ENCODE assay signal across 25 cellular contexts in genomic region chr22:48828688-48829087, GRCh38.
"Had no signal": no experiment of that assay in that cellular context is flagged by ENCODE, and none has a peak within 500 bp of the region (broad histone marks: within the 10 kb centered on the region; RNA-seq: fewer than 3 reads in every experiment).

No MANE protein-coding gene starts in this region.

- ATAC-seq: gastrocnemius medialis; left lobe of liver; mucosa of descending colon; natural killer cell treated with Interleukin-12 subunit alpha and Interleukin-12 subunit beta and Interleukin-15 and Interleukin-18, amount 100 ng/mL, for 72 hours; stimulated activated memory B cell treated with anti-CD40 and anti-IgM and Interleukin-4, amounts not matched to agents 10 μg/mL and 1 μg/mL and 100 μg/mL, for 72 hours; stimulated activated naive CD8-positive, alpha-beta T cell treated with anti-CD3 and anti-CD28 coated beads, Interleukin-15, Interleukin-2, amounts not matched to agents 100 U/mL and 50 U/mL, for 24 hours had no signal

- H3K4me1 Mint-ChIP-seq: memory B cell; stimulated activated memory B cell treated with anti-CD40 and anti-IgM and Interleukin-4, amounts not matched to agents 10 μg/mL and 1 μg/mL and 100 μg/mL, for 72 hours had no signal

- DNase-seq: effector CD4-positive, alpha-beta T cell; foreskin fibroblast; gastrocnemius medialis; naive B cell; sigmoid colon; stimulated activated CD4-positive, alpha-beta T cell treated with anti-CD3 and anti-CD28 coated beads, Interleukin-4, amount 100 ng/mL, for 4 hours; stimulated activated naive CD8-positive, alpha-beta T cell treated with anti-CD3 and anti-CD28 coated beads, Interleukin-15, Interleukin-2, amounts not matched to agents 100 U/mL and 50 U/mL, for 24 hours; substantia nigra; testis; uterus had no signal

- H3K4me3 ChIP-seq: gastrocnemius medialis, lung, mucosa of descending colon, prostate gland, right atrium auricular region, sigmoid colon, testis, tibial artery, uterus had no signal

- H3K27ac Mint-ChIP-seq: memory B cell; mesothelial cell of epicardium; naive B cell; natural killer cell treated with Interleukin-12 subunit alpha and Interleukin-12 subunit beta and Interleukin-15 and Interleukin-18, amount 100 ng/mL, for 72 hours; stimulated activated memory B cell treated with anti-CD40 and anti-IgM and Interleukin-4, amounts not matched to agents 10 μg/mL and 1 μg/mL and 100 μg/mL, for 72 hours; type B pancreatic cell had no signal

- H3K27ac ChIP-seq: dorsolateral prefrontal cortex, gastrocnemius medialis, parathyroid adenoma, prostate gland, right atrium auricular region, sigmoid colon, testis, tibial artery, uterus had no signal

- H3K9me3 ChIP-seq: gastrocnemius medialis, mucosa of descending colon, prostate gland, testis, uterus had no signal

- H3K4me3 Mint-ChIP-seq: memory B cell; mesothelial cell of epicardium; naive B cell; natural killer cell treated with Interleukin-12 subunit alpha and Interleukin-12 subunit beta and Interleukin-15 and Interleukin-18, amount 100 ng/mL, for 72 hours; neural crest cell; stimulated activated memory B cell treated with anti-CD40 and anti-IgM and Interleukin-4, amounts not matched to agents 10 μg/mL and 1 μg/mL and 100 μg/mL, for 72 hours; type B pancreatic cell had no signal

- FAIRE-seq: keratinocyte had no signal

- H3K36me3 Mint-ChIP-seq: memory B cell; mesothelial cell of epicardium; naive B cell; stimulated activated memory B cell treated with anti-CD40 and anti-IgM and Interleukin-4, amounts not matched to agents 10 μg/mL and 1 μg/mL and 100 μg/mL, for 72 hours; type B pancreatic cell had no signal

- H3K9ac ChIP-seq: parathyroid adenoma had no signal

- H3K4me1 ChIP-seq: gastrocnemius medialis, parathyroid adenoma, prostate gland, right atrium auricular region, sigmoid colon, testis, uterus had no signal

- H3K36me3 ChIP-seq: gastrocnemius medialis, prostate gland, right atrium auricular region, sigmoid colon, tibial artery, uterus had no signal
